In genomic region chr18:46152808-46153617, GRCh38 we compare ENCODE assay signal across 10 cellular contexts. TPM values are rescaled to one million over a fixed set of nuclear protein-coding genes. Genes with fewer than 3 reads are reported as not detected.
A peak's percentile ranks its signal among the peaks of the same experiment; 100 is the strongest.
DNase-seq lines count a peak whose midpoint lies in the region; ATAC-seq and TF ChIP-seq lines count a peak whose summit lies in the region.
"Had no signal": no experiment of that assay in that cellular context is flagged by ENCODE, and none has a peak within 500 bp of the region (broad histone marks: within the 10 kb centered on the region; RNA-seq: fewer than 3 reads in every experiment).

No MANE protein-coding gene starts in this region.

- TF ChIP-seq POLR2A in sigmoid colon (IDR thresholded peaks at IDR 0.05): no peak

- H3K9me3 ChIP-seq in AG04450 (ENCODE audit: control insufficient read depth, insufficient read depth, low read length) (no peaks in the 10 kb centered on the region), HUES48 (ENCODE audit: control insufficient read depth, insufficient read depth, low read length) (no peaks in the 10 kb centered on the region), sigmoid colon (no peaks in the 10 kb centered on the region)

- POLR2A ChIA-PET in AG04450 (lab: Yijun Ruan, JAX): no interaction called here

- peak overlapping the region; percentile 21 for H3K27ac ChIP-seq in AG04450 (ENCODE audit: low read depth, low read length)
- no peak overlapping the region for H3K27ac ChIP-seq in HUES48 (ENCODE audit: low read depth, low read length)
- no peak overlapping the region for H3K27ac ChIP-seq in sigmoid colon

- DNase-seq in AG04450 (ENCODE audit: low read depth, low spot score) (no peak), inferior parietal cortex (ENCODE audit: extremely low spot score) (peak; percentile 8), NCI-H187 treated with DMSO at 0.1 percent for 48 hours (lab: John Stamatoyannopoulos, UW) (no peak), superior temporal gyrus (ENCODE audit: extremely low spot score) (no peak), sigmoid colon (no peak)
- no peak for DNase-seq in activated CD4-positive, alpha-beta T cell treated with anti-CD3 and anti-CD28 coated beads, Interleukin-2, amount 50 U/mL, for 4 hours
- DNase-seq: CD8-positive, alpha-beta T cell had no signal

- H3K27me3 ChIP-seq in AG04450 (ENCODE audit: control insufficient read depth, insufficient read depth, low read length): no peaks in the 10 kb centered on the region
- no peaks in the 10 kb centered on the region for H3K27me3 ChIP-seq in HUES48 (ENCODE audit: control insufficient read depth, insufficient read depth, low read length)
- no peaks in the 10 kb centered on the region for H3K27me3 ChIP-seq in sigmoid colon

- H3K4me1 ChIP-seq in HUES48 (ENCODE audit: control insufficient read depth, insufficient read depth, low read length): peaks cover 15% of the 10 kb centered on the region
- H3K4me1 ChIP-seq in sigmoid colon: no peaks in the 10 kb centered on the region

- intact Hi-C loops in sigmoid colon (cut with DNase I): no loop called here

- no peak overlapping the region for H3K9ac ChIP-seq in HUES48 (ENCODE audit: low read depth, low read length)

- peak; percentile 77 for ATAC-seq in SK-N-SH treated with all-trans-retinoic acid at 6 μM for 48 hours
- ATAC-seq: CD8-positive, alpha-beta T cell had no signal

- TF ChIP-seq CTCF in AG04450 (IDR thresholded peaks at IDR 0.05; ENCODE audit: low read depth, low read length) (no peak), sigmoid colon (IDR thresholded peaks at IDR 0.05) (no peak)

- TF ChIP-seq EP300 in sigmoid colon (IDR thresholded peaks at IDR 0.05): no peak

- WGBS in sigmoid colon, 2 donors: 74 to 78% methylated on average over 8 of the region's 8 CpGs

- H3K36me3 ChIP-seq in HUES48 (ENCODE audit: control insufficient read depth, insufficient read depth, low read length) (no peaks in the 10 kb centered on the region), sigmoid colon (no peaks in the 10 kb centered on the region)

- CTCF ChIA-PET in AG04450 (lab: Charles Lee): interaction anchor here (9.9 to 14.0 kb wide), 2 partner anchors 21 to 505 kb away, joined by 115 to 145 read pairs; partner anchors contain the start of gene LOXHD1

- H3K4me3 ChIP-seq in AG04450 (ENCODE audit: low read depth, low read length) (0 out of 2 replicates have a peak overlapping the region, but pooled peaks have one; percentile 7), HUES48 (ENCODE audit: low read depth, low read length) (0 out of 2 replicates have a peak overlapping the region, but pooled peaks have one; percentile 6), sigmoid colon (no peak overlapping the region)
- H3K4me3 ChIP-seq: lung had no signal

TF ChIP-seq in SK-N-SH treated with all-trans-retinoic acid at 6 μM for 48 hours, 23 proteins besides CTCF, POLR2A, EP300 and RAD21:
- TF ChIP-seq TCF4 (CRISPR knock-in tag; IDR thresholded peaks at IDR 0.05; ENCODE audit: borderline replicate concordance): no peak
- no peak for TF ChIP-seq CSDC2 (CRISPR knock-in tag; IDR thresholded peaks at IDR 0.05)
- no peak for TF ChIP-seq PPARA (CRISPR knock-in tag; IDR thresholded peaks at IDR 0.05; ENCODE audit: borderline replicate concordance)
- TF ChIP-seq TOX (CRISPR knock-in tag; IDR thresholded peaks at IDR 0.05; ENCODE audit: borderline replicate concordance): no peak
- no peak for TF ChIP-seq ZFP3 (CRISPR knock-in tag; IDR thresholded peaks at IDR 0.05)
- no peak for TF ChIP-seq ISL1 (CRISPR knock-in tag; IDR thresholded peaks at IDR 0.05)
- no peak for TF ChIP-seq BACH2 (CRISPR knock-in tag; IDR thresholded peaks at IDR 0.05; ENCODE audit: borderline replicate concordance)
- TF ChIP-seq SNAI2 (CRISPR knock-in tag; IDR thresholded peaks at IDR 0.05): no peak
- TF ChIP-seq ZC3H10 (CRISPR knock-in tag; IDR thresholded peaks at IDR 0.05): no peak
- no peak for TF ChIP-seq TSHZ2 (CRISPR knock-in tag; IDR thresholded peaks at IDR 0.05)
- TF ChIP-seq OSR1 (CRISPR knock-in tag; IDR thresholded peaks at IDR 0.05): no peak
- TF ChIP-seq ARNTL (CRISPR knock-in tag; IDR thresholded peaks at IDR 0.05; ENCODE audit: borderline replicate concordance, low read depth): no peak
- no peak for TF ChIP-seq ZNF70 (CRISPR knock-in tag; IDR thresholded peaks at IDR 0.05)
- TF ChIP-seq ZNF565 (CRISPR knock-in tag; conservative IDR thresholded peaks at IDR 0.05; ENCODE audit: low read depth): no peak
- no peak for TF ChIP-seq GLIS3 (CRISPR knock-in tag; IDR thresholded peaks at IDR 0.05)
- no peak for TF ChIP-seq ESRRG (CRISPR knock-in tag; IDR thresholded peaks at IDR 0.05)

RNA-seq across cellular contexts. Expression of gene HAUS1, which starts 48.8 kb away (rescaled TPM):
- polyA plus RNA-seq in AG04450 (2011; rRNA removed) (35.8 and 39.8 TPM in 2 replicates), sigmoid colon (10 to 100 TPM; 24.0 to 26.8 (median 26.8) TPM)
- polyA minus RNA-seq in AG04450 (2011; rRNA and poly(A)+ RNA removed): 10.4 and 14.5 TPM in 2 replicates
- total RNA-seq in sigmoid colon: 10 to 100 TPM; 24.2 to 62.1 (median 43.5) TPM

RNA-seq across cellular contexts. Expression of gene ATP5F1A, which starts 54.9 kb away (rescaled TPM):
- 805 and 937 TPM in 2 replicates for polyA plus RNA-seq in AG04450 (2011; rRNA removed)
- polyA minus RNA-seq in AG04450 (2011; rRNA and poly(A)+ RNA removed): 626 and 633 TPM in 2 replicates
- 100 to 1,000 TPM; 338 to 549 (median 474) TPM for total RNA-seq in sigmoid colon
- polyA plus RNA-seq in sigmoid colon: 100 to 1,000 TPM; 549 to 768 (median 601) TPM

Comparison
In these comparisons a context has a peak if more than half of its experiments do, and no peak if none do; other contexts are left out.
1. H3K4me3 ChIP-seq: peak in AG04450 (single experiment) and HUES48 (single experiment); none in sigmoid colon (0 of 4).